Comparison of ENCODE assay signal across 9 cellular contexts in the genomic region with DNA sequence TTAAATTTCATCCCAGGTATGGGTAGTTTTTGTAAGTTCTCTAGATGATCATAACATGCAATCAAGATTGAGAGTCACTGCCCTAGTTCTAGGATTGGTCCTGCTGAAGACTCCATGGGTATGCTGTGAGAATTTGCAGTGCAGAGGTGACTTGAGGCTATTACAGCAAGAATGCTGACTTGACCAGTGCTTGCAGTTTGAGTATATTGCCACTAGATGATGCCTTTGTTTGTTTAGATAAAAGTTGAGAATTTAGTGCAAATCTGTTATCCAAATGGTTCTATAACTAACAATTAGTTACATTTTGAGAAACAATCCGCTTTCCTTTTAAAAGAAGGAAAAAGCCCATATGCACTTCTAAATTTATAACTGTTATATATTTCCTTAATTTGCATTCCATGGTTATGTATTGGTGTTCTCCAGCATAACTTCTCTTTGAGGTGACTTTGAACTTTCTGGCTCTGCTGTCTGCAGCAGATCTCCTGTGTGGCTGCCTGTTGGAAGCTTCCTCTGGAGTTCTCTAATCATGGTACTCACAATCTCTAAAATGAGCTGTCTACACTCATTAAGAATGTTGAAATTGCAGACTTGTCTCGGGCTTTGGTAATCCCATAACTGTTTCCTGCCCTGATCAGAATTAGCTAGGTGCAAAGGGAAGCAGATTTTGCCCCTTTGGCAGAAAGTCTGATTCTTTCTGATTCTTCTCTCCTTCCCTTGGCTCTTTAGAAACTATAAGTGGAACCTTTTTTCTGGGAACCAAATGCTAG. TPM values are rescaled to one million over a fixed set of nuclear protein-coding genes. Genes with fewer than 3 reads are reported as not detected.
DNase-seq lines count a peak whose midpoint lies in the region; ATAC-seq, FAIRE-seq and TF ChIP-seq lines count a peak whose summit lies in the region.
"Had no signal": no experiment of that assay in that cellular context is flagged by ENCODE, and none has a peak within 500 bp of the region (broad histone marks: within the 10 kb centered on the region; RNA-seq: fewer than 3 reads in every experiment).

No MANE protein-coding gene starts in this region.

- no peak for TF ChIP-seq EP300 in GM12878 (IDR thresholded peaks at IDR 0.05; ENCODE audit: borderline replicate concordance in 1 of 2, control insufficient read depth in 1 of 2, low read depth in 2 of 2, low read length in 2 of 2)

- H3K27me3 Mint-ChIP-seq in naive thymus-derived CD4-positive, alpha-beta T cell, result no peaks in the 10 kb centered on the region

- 98% methylated on average over 2 of the region's 2 CpGs for WGBS in GM12878 (ENCODE audit: insufficient coverage, insufficient replicate concordance, low lambda C conversion rate, missing lambda C conversion rate)

- TF ChIP-seq POLR2A in GM12878 (IDR thresholded peaks at IDR 0.05; ENCODE audit: low read depth, low read length), result no peak

- peaks cover 2 to 7% of the 10 kb centered on the region in 2 experiments for H3K36me3 ChIP-seq in GM12878 (ENCODE audit: control insufficient read depth in 2 of 2, insufficient read depth in 2 of 2, low read length in 1 of 2)
- no peaks in the 10 kb centered on the region for H3K36me3 ChIP-seq in naive thymus-derived CD4-positive, alpha-beta T cell (ENCODE audit: control insufficient read depth in 2 of 3, insufficient read depth in 3 of 3, low read length in 3 of 3)

- H3K27me3 ChIP-seq in GM12878 (replicated peaks in 1 of 2; ENCODE audit: control insufficient read depth in 2 of 2, insufficient read depth in 2 of 2, low read length in 1 of 2), result no peaks in the 10 kb centered on the region
- H3K27me3 ChIP-seq in naive thymus-derived CD4-positive, alpha-beta T cell (ENCODE audit: control insufficient read depth in 2 of 2, insufficient read depth in 2 of 2, low read length in 2 of 2), result no peaks in the 10 kb centered on the region

- H3K27ac Mint-ChIP-seq in naive thymus-derived CD4-positive, alpha-beta T cell, result no peak overlapping the region

- FAIRE-seq in GM12878 (lab: Jason Lieb, UNC), result peak; percentile 84
- FAIRE-seq: TTC549 had no signal

- DNase-seq in G401 (ENCODE audit: low spot score) (peak; percentile 17), HuH-7.5 (ENCODE audit: low spot score) (peak; percentile 67), GM12878 (ENCODE audit: low read depth, low spot score) (no peak), medulla oblongata (ENCODE audit: extremely low spot score) (peak; percentile 7), NCI-H2081 treated with DMSO at 0.1 percent for 48 hours (lab: John Stamatoyannopoulos, UW) (no peak)
- DNase-seq in naive thymus-derived CD4-positive, alpha-beta T cell, result no peak

- H3K4me1 Mint-ChIP-seq in naive thymus-derived CD4-positive, alpha-beta T cell, result peaks cover 0 to 18% (median 0%) of the 10 kb centered on the region in 7 donors

- no peak overlapping the region for H3K4me3 ChIP-seq in GM12878
- H3K4me3 ChIP-seq in naive thymus-derived CD4-positive, alpha-beta T cell (ENCODE audit: low read length), result no peak overlapping the region

- intact Hi-C loops in GM12878 (cut with micrococcal nuclease; ENCODE audit: unreplicated experiment), result no loop called here
- intact Hi-C loops in naive thymus-derived CD4-positive, alpha-beta T cell (cut with micrococcal nuclease), result no loop called here

- peak; percentile 46 for TF ChIP-seq RAD21 in GM12878 (IDR thresholded peaks at IDR 0.05; ENCODE audit: insufficient read depth, low read depth, low read length)

- BruUV-seq in GM12878 (replicated peaks; lab: Mats Ljungman, UMichigan), result no TSS peak

- H3K4me2 ChIP-seq in GM12878 (ENCODE audit: control insufficient read depth, insufficient read depth), result no peak overlapping the region

- H3K27ac ChIP-seq in GM12878 (ENCODE audit: control insufficient read depth, insufficient read depth), result no peak overlapping the region
- H3K27ac ChIP-seq in naive thymus-derived CD4-positive, alpha-beta T cell (ENCODE audit: low read depth, low read length), result no peak overlapping the region

- H3K36me3 Mint-ChIP-seq in naive thymus-derived CD4-positive, alpha-beta T cell, result peaks cover 0 to 25% (median 0%) of the 10 kb centered on the region in 5 donors

- no peaks in the 10 kb centered on the region for H3K9me3 Mint-ChIP-seq in naive thymus-derived CD4-positive, alpha-beta T cell

- H3K9me3 ChIP-seq in GM12878 (replicated peaks; ENCODE audit: control insufficient read depth, insufficient read depth, low read length), result no peaks in the 10 kb centered on the region
- H3K9me3 ChIP-seq in naive thymus-derived CD4-positive, alpha-beta T cell (ENCODE audit: control insufficient read depth in 2 of 3, low read length in 3 of 3), result no peaks in the 10 kb centered on the region

- RAD21 ChIA-PET in GM12878 (lab: Charles Lee; ENCODE audit: unreplicated experiment), result interaction anchor here (1.8 kb wide), 1 partner anchor 131 kb away, joined by 5 read pairs; no protein-coding TSS in a partner anchor

- H2AFZ ChIP-seq in GM12878 (ENCODE audit: control insufficient read depth, low read depth, low read length), result no peak overlapping the region

- H3K4me1 ChIP-seq in GM12878 (ENCODE audit: control insufficient read depth, insufficient read depth, low read length), result peaks cover under 1% of the 10 kb centered on the region
- H3K4me1 ChIP-seq in naive thymus-derived CD4-positive, alpha-beta T cell (ENCODE audit: control insufficient read depth in 2 of 2, insufficient read depth in 2 of 2, low read length in 2 of 2), result peaks cover 0 to 3% of the 10 kb centered on the region in 2 donors

- POLR2A ChIA-PET in GM12878 (lab: Charles Lee), result interaction anchor here (0.6 to 0.7 kb wide), 2 partner anchors 23 to 128 kb away, joined by 3 read pairs; no protein-coding TSS in a partner anchor
- POLR2A ChIA-PET in naive thymus-derived CD4-positive, alpha-beta T cell (lab: Charles Lee), result no interaction called here

- in situ Hi-C loops in G401 (cut with HindIII; ENCODE audit: low sequenced_read_pairs), result no loop called here
- in situ Hi-C loops in GM12878 (cut with MboI), result no loop called here

- CTCF ChIA-PET in GM12878 (lab: Yijun Ruan, JAX), result interaction anchor here (0.6 to 1.8 kb wide), 7 partner anchors 10 to 131 kb away, joined by 3 to 7 read pairs (median 3); no protein-coding TSS in a partner anchor
- CTCF ChIA-PET in naive thymus-derived CD4-positive, alpha-beta T cell (lab: Charles Lee), result interaction anchor here (0.6 kb wide), 1 partner anchor 1519 kb away, joined by 5 read pairs; no protein-coding TSS in a partner anchor

- SMC1A ChIA-PET in GM12878 (lab: Charles Lee; ENCODE audit: uncharacterized antibody, unreplicated experiment), result interaction anchor here (0.6 to 2.3 kb wide), 5 partner anchors 29 to 192 kb away, joined by 3 to 5 read pairs (median 4); no protein-coding TSS in a partner anchor

- peak; percentile 50 to 77 (median 56) for TF ChIP-seq CTCF in GM12878 (IDR thresholded peaks at IDR 0.05 in 2 of 3, conservative IDR thresholded peaks at IDR 0.05 in 1 of 3; ENCODE audit: control insufficient read depth in 2 of 3, extremely low read depth in 1 of 3, insufficient read depth in 1 of 3, low read depth in 3 of 3, low read length in 3 of 3)

- H3K4me3 Mint-ChIP-seq in naive thymus-derived CD4-positive, alpha-beta T cell, result no peak overlapping the region

- ATAC-seq in GM12878, result peak; percentile 84
- no peak for ATAC-seq in GM19328 (IDR thresholded peaks at IDR 0.05; ENCODE audit: unreplicated experiment)
- no peak for ATAC-seq in naive thymus-derived CD4-positive, alpha-beta T cell
- ATAC-seq in HG03175 (IDR thresholded peaks at IDR 0.05; ENCODE audit: unreplicated experiment), result no peak

- no peaks in the 10 kb centered on the region for H4K20me1 ChIP-seq in GM12878 (ENCODE audit: control insufficient read depth, insufficient read depth)

- no peak overlapping the region for H3K9ac ChIP-seq in GM12878 (ENCODE audit: control insufficient read depth, insufficient read depth, low read length)

- no peaks in the 10 kb centered on the region for H3K79me2 ChIP-seq in GM12878 (ENCODE audit: control insufficient read depth, insufficient read depth, low read length)

TF ChIP-seq in GM12878, 131 proteins besides CTCF, POLR2A, EP300 and RAD21:
- TF ChIP-seq RELA (IDR thresholded peaks at IDR 0.05; ENCODE audit: borderline replicate concordance, partially characterized antibody) (no peak), SMC3 (IDR thresholded peaks at IDR 0.05; ENCODE audit: borderline replicate concordance, low read length) (peak; percentile 39; the same call in 1 of the 2 replicates), PML (IDR thresholded peaks at IDR 0.05; ENCODE audit: low read length) (no peak), NFIC (IDR thresholded peaks at IDR 0.05; ENCODE audit: low read depth, low read length) (no peak), LARP7 (IDR thresholded peaks at IDR 0.05) (no peak)

RNA-seq across cellular contexts. Expression of gene MELK, which starts 24.9 kb away (rescaled TPM):
- 42.6 and 70.6 TPM in 2 replicates for total RNA-seq in G401 (2014; rRNA removed; shearing (Covaris generic))
- total RNA-seq in GM12878 (2013; cell fraction: nucleolus; rRNA removed), result 32.3 and 34.2 TPM in 2 replicates
- total RNA-seq in GM12878 (2014; rRNA removed) (41.9 and 50.9 TPM in 2 replicates), GM12878 (2014; rRNA removed; fragmentation: Illumina TruSeq; extraction: Trizol) (53.5 and 56.9 TPM in 2 replicates), GM12878 (2021) (36.6 and 38.7 TPM in 2 replicates)
- polyA plus RNA-seq in GM12878 (2011; ENCODE audit: low read depth), result 14.1 TPM
- polyA plus RNA-seq in GM12878 (2011; rRNA removed) (52.1 and 74.5 TPM in 2 replicates), GM12878 (2014; fragmentation: Illumina TruSeq; extraction: Trizol) (62.4 and 73.9 TPM in 2 replicates), GM12878 (2014; fragmentation: Nextera tagmentation; extraction: Ambion mirVana) (10 to 100 TPM; 49.9 to 51.1 TPM), GM12878 (2014; rRNA removed) (43.2 and 46.4 TPM in 2 replicates), GM12878 (2016; fragmentation: Nextera tagmentation; extraction: Ambion mirVana) (10 to 100 TPM; 79.9 to 80.3 TPM)
- polyA plus RNA-seq in GM12878 (2011; cell fraction: cytosol; rRNA removed), result 18.6 and 18.8 TPM in 2 replicates
- polyA plus RNA-seq in GM12878 (2011; cell fraction: nucleus; rRNA removed), result 27.8 and 33.0 TPM in 2 replicates
- 16.7 and 19.4 TPM in 2 replicates for polyA plus RNA-seq in GM12878 (2012)
- 19.6 and 29.6 TPM in 2 replicates for polyA minus RNA-seq in GM12878 (2011; rRNA and poly(A)+ RNA removed)
- polyA minus RNA-seq in GM12878 (2011; cell fraction: cytosol; rRNA and poly(A)+ RNA removed), result 13.1 and 14.6 TPM in 2 replicates
- 10.3 and 23.8 TPM in 2 replicates for polyA minus RNA-seq in GM12878 (2011; cell fraction: nucleus; rRNA and poly(A)+ RNA removed)
- total RNA-seq in naive thymus-derived CD4-positive, alpha-beta T cell, result 10 to 100 TPM in 1 of 5 experiments, under 1 TPM in 2, not detected in 2; 0.22 to 40.2 (median 0.88) TPM
- not detected for polyA plus RNA-seq in naive thymus-derived CD4-positive, alpha-beta T cell

Comparison
In these comparisons a context has a peak if more than half of its experiments do, and no peak if none do; other contexts are left out.
1. DNase-seq: peak in G401 (single experiment), HuH-7.5 (single experiment) and medulla oblongata (single experiment); none in GM12878 (single experiment), NCI-H2081 treated with DMSO at 0.1 percent for 48 hours (single experiment) and naive thymus-derived CD4-positive, alpha-beta T cell (0 of 9).